ENCODE assay signal across 15 cellular contexts in the genomic region with DNA sequence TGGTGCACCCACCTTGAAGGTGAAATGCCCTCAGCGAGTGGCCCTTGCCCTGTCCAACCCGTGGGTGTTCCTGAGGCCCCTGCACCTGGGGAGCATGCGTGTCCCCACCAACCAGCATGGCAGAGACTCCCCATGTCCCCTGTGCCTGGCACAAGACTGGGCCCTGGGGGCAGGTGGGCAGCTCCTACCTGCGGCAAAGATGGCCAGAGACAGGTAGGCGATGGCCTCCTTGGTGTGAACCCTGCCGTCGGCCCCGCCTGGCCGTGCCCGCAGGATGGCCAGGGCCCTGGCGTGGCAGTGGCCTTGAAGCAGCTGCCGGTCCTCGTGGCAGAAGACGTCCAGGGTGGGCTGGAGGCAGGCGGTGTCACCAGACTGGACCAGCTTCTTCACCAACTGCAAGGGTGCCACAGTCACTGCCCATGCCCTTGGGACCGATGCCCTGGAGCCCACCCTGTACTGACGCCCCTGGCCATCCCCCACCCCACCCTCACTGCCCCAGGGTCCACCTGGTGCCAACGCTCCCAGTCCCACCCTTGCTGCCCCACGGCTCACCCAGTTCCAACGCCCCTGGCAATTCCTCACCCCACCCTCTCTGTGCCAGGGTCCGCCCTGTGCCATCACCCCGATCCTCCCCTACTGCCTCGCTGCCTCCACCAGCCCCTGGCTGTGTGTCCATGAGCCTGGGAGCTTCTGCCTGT. TPM values are rescaled to one million over a fixed set of nuclear protein-coding genes. Genes with fewer than 3 reads are reported as not detected.
DNase-seq lines count a peak whose midpoint lies in the region; ATAC-seq, FAIRE-seq and TF ChIP-seq lines count a peak whose summit lies in the region.
"Had no signal": no experiment of that assay in that cellular context is flagged by ENCODE, and none has a peak within 500 bp of the region (broad histone marks: within the 10 kb centered on the region; RNA-seq: fewer than 3 reads in every experiment).

No MANE protein-coding gene starts in this region.

- peak overlapping the region; percentile 78 for H3K27ac Mint-ChIP-seq in activated naive CD4-positive, alpha-beta T cell treated with anti-CD3 and anti-CD28 coated beads, Interleukin-2, amount 10 ng/mL, durations not matched to agents 7 days and 5 days
- H3K27ac Mint-ChIP-seq in activated T-helper 17 cell treated with anti-CD3 and anti-CD28 coated beads, Interleukin-2, amount 50 U/mL, for 72 hours: no peak overlapping the region

- H3K36me3 ChIP-seq in Peyer's patch (no peaks in the 10 kb centered on the region), kidney (ENCODE audit: control insufficient read depth in 1 of 2, insufficient read depth in 2 of 2, low read length in 2 of 2) (no peaks in the 10 kb centered on the region), spleen (no peaks in the 10 kb centered on the region)
- H3K36me3 ChIP-seq: BLaER1 treated with 17β-estradiol and CSF1 and Interleukin-3, amounts not matched to agents 10 nM and 100 nM; left lung had no signal

- H3K4me3 ChIP-seq in Peyer's patch: no peak overlapping the region
- H3K4me3 ChIP-seq in kidney (ENCODE audit: low read length in 2 of 2): no peak overlapping the region
- H3K4me3 ChIP-seq in spleen: no peak overlapping the region
- H3K4me3 ChIP-seq: BLaER1 treated with 17β-estradiol and CSF1 and Interleukin-3, amounts not matched to agents 10 nM and 100 nM; left lung had no signal

- H3K27ac ChIP-seq in Peyer's patch (no peak overlapping the region), kidney (ENCODE audit: low read depth in 2 of 2, low read length in 2 of 2) (no peak overlapping the region), spleen (no peak overlapping the region)
- H3K27ac ChIP-seq: BLaER1 treated with 17β-estradiol and CSF1 and Interleukin-3, amounts not matched to agents 10 nM and 100 nM; left lung had no signal

- 79 to 97% (median 89%) methylated on average over 19 to 23 of the region's 23 CpGs for WGBS in spleen, 5 donors

- H3K4me1 ChIP-seq in Peyer's patch (no peaks in the 10 kb centered on the region), kidney (ENCODE audit: control insufficient read depth in 1 of 2, insufficient read depth in 1 of 2, low read depth in 1 of 2, low read length in 2 of 2) (no peaks in the 10 kb centered on the region), spleen (peaks cover 0 to 26% (median 5%) of the 10 kb centered on the region in 6 donors)

- intact Hi-C loops in kidney (cut with DNase I): loop anchor here (5.0 kb wide), 1 partner anchor 368 kb away; no protein-coding TSS in a partner anchor
- intact Hi-C loops in spleen (cut with DNase I; ENCODE audit: low total_unique reads): loop anchor here (5.0 kb wide), 1 partner anchor 368 kb away; no protein-coding TSS in a partner anchor

- TF ChIP-seq CTCF in Peyer's patch (IDR thresholded peaks at IDR 0.05) (no peak), kidney (IDR thresholded peaks at IDR 0.05; ENCODE audit: borderline replicate concordance, extremely low read depth, insufficient read depth) (no peak), spleen (IDR thresholded peaks at IDR 0.05 in 8 of 11, conservative IDR thresholded peaks at IDR 0.05 in 3 of 11) (no peak)

- no peaks in the 10 kb centered on the region for H3K36me3 Mint-ChIP-seq in activated naive CD4-positive, alpha-beta T cell treated with anti-CD3 and anti-CD28 coated beads, Interleukin-2, amount 10 ng/mL, durations not matched to agents 7 days and 5 days
- H3K36me3 Mint-ChIP-seq in activated T-helper 17 cell treated with anti-CD3 and anti-CD28 coated beads, Interleukin-2, amount 50 U/mL, for 72 hours (ENCODE audit: low read depth): no peaks in the 10 kb centered on the region

- H3K4me1 Mint-ChIP-seq in activated naive CD4-positive, alpha-beta T cell treated with anti-CD3 and anti-CD28 coated beads, Interleukin-2, amount 10 ng/mL, durations not matched to agents 7 days and 5 days: peaks cover 14% of the 10 kb centered on the region
- H3K4me1 Mint-ChIP-seq in activated T-helper 17 cell treated with anti-CD3 and anti-CD28 coated beads, Interleukin-2, amount 50 U/mL, for 72 hours: no peaks in the 10 kb centered on the region

- H3K9me3 ChIP-seq in Peyer's patch (peaks cover 0 to 3% (median 0%) of the 10 kb centered on the region in 4 donors), kidney (ENCODE audit: control insufficient read depth in 1 of 2, low read length in 2 of 2) (peaks cover 0 to 9% of the 10 kb centered on the region in 2 donors), spleen (peaks cover 2 to 29% (median 24%) of the 10 kb centered on the region in 8 donors)

- ATAC-seq in activated T-helper 17 cell treated with anti-CD3 and anti-CD28 coated beads, Interleukin-2, amount 50 U/mL, for 72 hours (replicated peaks): no peak
- ATAC-seq in HG03520 (IDR thresholded peaks at IDR 0.05; ENCODE audit: unreplicated experiment): no peak

- peaks cover 0 to 4% of the 10 kb centered on the region in 2 donors for H3K27me3 ChIP-seq in Peyer's patch
- peaks cover 4 to 64% (median 44%) of the 10 kb centered on the region in 7 donors for H3K27me3 ChIP-seq in spleen (replicated peaks in 1 of 7)
- H3K27me3 ChIP-seq: BLaER1 treated with 17β-estradiol and CSF1 and Interleukin-3, amounts not matched to agents 10 nM and 100 nM had no signal

- peak; percentile 20 for DNase-seq in activated naive CD4-positive, alpha-beta T cell treated with anti-CD3 and anti-CD28 coated beads, Interleukin-2, amount 10 ng/mL, durations not matched to agents 7 days and 5 days
- DNase-seq in activated naive CD4-positive, alpha-beta T cell (lab: John Stamatoyannopoulos, UW): no peak
- DNase-seq in Peyer's patch: peak in 2 of 3 donors; percentile 36 to 43
- peak; percentile 57 for DNase-seq in kidney
- DNase-seq in spleen: peak; percentile 64
- DNase-seq in NCI-H748 (lab: John Stamatoyannopoulos, UW; ENCODE audit: unreplicated experiment): no peak
- DNase-seq: ACHN, NCI-H2029, NCI-H345 had no signal

- no peak for FAIRE-seq in kidney (lab: Jason Lieb, UNC)
- FAIRE-seq: astrocyte, urothelium cell line had no signal

- TF ChIP-seq POLR2A in Peyer's patch (IDR thresholded peaks at IDR 0.05) (no peak), spleen (IDR thresholded peaks at IDR 0.05) (no peak)

- H3K9ac ChIP-seq in kidney (ENCODE audit: low read length in 2 of 2): no peak overlapping the region
- H3K9ac ChIP-seq: BLaER1 treated with 17β-estradiol and CSF1 and Interleukin-3, amounts not matched to agents 10 nM and 100 nM had no signal

- CTCF ChIA-PET in activated naive CD4-positive, alpha-beta T cell treated with anti-CD3 and anti-CD28 coated beads, Interleukin-2, amount 10 ng/mL, durations not matched to agents 7 days and 5 days (lab: Charles Lee): interaction anchor here (1.3 to 2.4 kb wide), 2 partner anchors 230 to 246 kb away, joined by 3 to 9 read pairs; partner anchors contain the start of gene TNFRSF14

- H3K27me3 Mint-ChIP-seq in activated naive CD4-positive, alpha-beta T cell treated with anti-CD3 and anti-CD28 coated beads, Interleukin-2, amount 10 ng/mL, durations not matched to agents 7 days and 5 days: peaks cover 57% of the 10 kb centered on the region
- H3K27me3 Mint-ChIP-seq in activated T-helper 17 cell treated with anti-CD3 and anti-CD28 coated beads, Interleukin-2, amount 50 U/mL, for 72 hours: peaks cover 30% of the 10 kb centered on the region

- no peak overlapping the region for H3K4me3 Mint-ChIP-seq in activated naive CD4-positive, alpha-beta T cell treated with anti-CD3 and anti-CD28 coated beads, Interleukin-2, amount 10 ng/mL, durations not matched to agents 7 days and 5 days
- H3K4me3 Mint-ChIP-seq in activated T-helper 17 cell treated with anti-CD3 and anti-CD28 coated beads, Interleukin-2, amount 50 U/mL, for 72 hours: no peak overlapping the region

- peaks cover 15% of the 10 kb centered on the region for H3K9me3 Mint-ChIP-seq in activated naive CD4-positive, alpha-beta T cell treated with anti-CD3 and anti-CD28 coated beads, Interleukin-2, amount 10 ng/mL, durations not matched to agents 7 days and 5 days
- H3K9me3 Mint-ChIP-seq in activated T-helper 17 cell treated with anti-CD3 and anti-CD28 coated beads, Interleukin-2, amount 50 U/mL, for 72 hours: peaks cover 11% of the 10 kb centered on the region

RNA-seq across cellular contexts. Expression of gene TTC34, which starts 15.7 kb away (rescaled TPM):
- total RNA-seq in Peyer's patch (1 to 10 TPM in 2 of 4 donors, under 1 TPM in 2; 0.53 to 2.4 (median 1.5) TPM), kidney (2.4 TPM), spleen (1 to 10 TPM in 6 of 7 donors, under 1 TPM in 1; 0.64 to 2.8 (median 1.8) TPM)
- polyA plus RNA-seq in kidney (ENCODE audit: insufficient read depth, low read depth, low replicate concordance) (0.15 TPM), spleen (under 1 TPM; 0.09 to 0.51 (median 0.13) TPM)
- total RNA-seq in activated T-helper 17 cell treated with anti-CD3 and anti-CD28 coated beads, Interleukin-2, amount 50 U/mL, for 72 hours: 1 to 10 TPM in 1 of 2 donors, under 1 TPM in 1; 0.48 to 2.5 TPM

Comparison
In these comparisons a context has a peak if more than half of its experiments do, and no peak if none do; other contexts are left out.
1. DNase-seq: peak in activated naive CD4-positive, alpha-beta T cell treated with anti-CD3 and anti-CD28 coated beads, Interleukin-2, amount 10 ng/mL, durations not matched to agents 7 days and 5 days (single experiment), Peyer's patch (2 of 3), kidney (single experiment) and spleen (single experiment); none in activated naive CD4-positive, alpha-beta T cell (0 of 4) and NCI-H748 (single experiment).